In genomic region chr20:16308754-16309153, GRCh38 we compare ENCODE assay signal across 10 cellular contexts.
"Had no signal": no experiment of that assay in that cellular context is flagged by ENCODE, and none has a peak within 500 bp of the region (broad histone marks: within the 10 kb centered on the region; RNA-seq: fewer than 3 reads in every experiment).

No MANE protein-coding gene starts in this region.

- H3K27me3 ChIP-seq: cardiac muscle cell, colonic mucosa, testis had no signal

- H3K27me3 Mint-ChIP-seq: activated B cell treated with CpG ODN at 0.5 μM for 24 hours; activated CD4-positive, alpha-beta T cell treated with anti-CD3 and anti-CD28 coated beads, Interleukin-2, amount 10 ng/mL, durations not matched to agents 7 days and 5 days; stimulated activated naive CD8-positive, alpha-beta T cell treated with anti-CD3 and anti-CD28 coated beads, Interleukin-15, Interleukin-2, amounts not matched to agents 100 ng/mL and 50 ng/mL, for 24 hours had no signal

- H3K4me3 ChIP-seq: cardiac muscle cell, colonic mucosa, testis had no signal

- H3K4me3 Mint-ChIP-seq: activated B cell treated with CpG ODN at 0.5 μM for 24 hours; activated CD4-positive, alpha-beta T cell treated with anti-CD3 and anti-CD28 coated beads, Interleukin-2, amount 10 ng/mL, durations not matched to agents 7 days and 5 days; stimulated activated naive CD8-positive, alpha-beta T cell treated with anti-CD3 and anti-CD28 coated beads, Interleukin-15, Interleukin-2, amounts not matched to agents 100 ng/mL and 50 ng/mL, for 24 hours; T-helper 1 cell treated with Interleukin-12 subunit alpha and Interleukin-12 subunit beta and Interleukin-4 antibody, amounts not matched to agents 30 μg/mL and 1 μg/mL, for 36 hours had no signal

- H3K4me1 Mint-ChIP-seq: activated B cell treated with CpG ODN at 0.5 μM for 24 hours; activated CD4-positive, alpha-beta T cell treated with anti-CD3 and anti-CD28 coated beads, Interleukin-2, amount 10 ng/mL, durations not matched to agents 7 days and 5 days had no signal

- DNase-seq: activated B cell treated with CpG ODN at 0.5 μM for 24 hours; activated CD4-positive, alpha-beta T cell treated with anti-CD3 and anti-CD28 coated beads, Interleukin-2, amount 10 ng/mL, durations not matched to agents 7 days and 5 days; colonic mucosa; stimulated activated CD4-positive, alpha-beta T cell treated with anti-CD3 and anti-CD28 coated beads, Interleukin-15, amount 100 ng/mL, for 24 hours; stimulated activated CD4-positive, alpha-beta T cell treated with anti-CD3 and anti-CD28 coated beads, Interleukin-4, amount 100 ng/mL, for 24 hours; testis had no signal

- H3K36me3 ChIP-seq: cardiac muscle cell, colonic mucosa had no signal

- H3K27ac Mint-ChIP-seq: activated B cell treated with CpG ODN at 0.5 μM for 24 hours; activated CD4-positive, alpha-beta T cell treated with anti-CD3 and anti-CD28 coated beads, Interleukin-2, amount 10 ng/mL, durations not matched to agents 7 days and 5 days; activated naive CD4-positive, alpha-beta T cell treated with anti-CD3 and anti-CD28 coated beads, Interleukin-2, amount 50 U/mL, for 72 hours; stimulated activated naive CD8-positive, alpha-beta T cell treated with anti-CD3 and anti-CD28 coated beads, Interleukin-15, Interleukin-2, amounts not matched to agents 100 ng/mL and 50 ng/mL, for 24 hours; T-helper 1 cell treated with Interleukin-12 subunit alpha and Interleukin-12 subunit beta and Interleukin-4 antibody, amounts not matched to agents 30 μg/mL and 1 μg/mL, for 36 hours had no signal

- H3K27ac ChIP-seq: cardiac muscle cell, colonic mucosa, testis had no signal
